16 cellular contexts compared by ENCODE assay signal in the genomic region with DNA sequence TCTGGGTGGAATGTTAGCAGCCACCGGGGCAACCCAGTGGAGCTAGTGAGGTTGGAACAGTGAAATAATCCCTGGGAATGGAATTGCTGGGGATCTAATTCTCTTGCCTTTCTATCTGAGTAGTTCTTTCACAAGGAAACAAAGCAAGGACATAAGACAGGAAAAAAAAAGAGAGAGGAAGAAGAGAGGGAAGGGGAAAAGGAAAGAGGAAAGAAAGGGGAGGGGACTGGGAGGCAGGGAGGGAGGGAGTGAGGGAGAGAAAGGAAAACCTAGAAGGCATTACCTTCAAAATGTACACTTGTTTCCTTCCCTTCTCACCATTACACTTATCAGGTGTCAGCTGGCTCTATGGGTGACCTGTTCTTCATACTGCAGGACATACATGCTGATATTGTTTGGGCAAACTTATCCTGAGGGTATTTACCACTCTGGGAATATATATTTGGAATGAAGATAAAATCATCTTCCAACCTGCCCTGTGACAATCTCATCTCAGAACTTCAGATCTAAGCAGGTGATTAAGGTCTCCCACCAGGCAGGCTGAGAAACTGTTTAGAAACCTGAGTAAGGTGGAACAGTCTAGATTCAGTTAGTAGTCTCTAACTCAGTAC. TPM values are rescaled to one million over a fixed set of nuclear protein-coding genes. Genes with fewer than 3 reads are reported as not detected.
A peak's percentile ranks its signal among the peaks of the same experiment; 100 is the strongest.
DNase-seq lines count a peak whose midpoint lies in the region; ATAC-seq and TF ChIP-seq lines count a peak whose summit lies in the region.
"Had no signal": no experiment of that assay in that cellular context is flagged by ENCODE, and none has a peak within 500 bp of the region (broad histone marks: within the 10 kb centered on the region; RNA-seq: fewer than 3 reads in every experiment).

No MANE protein-coding gene starts in this region.

- H3K36me3 Mint-ChIP-seq in endothelial cell (ENCODE audit: low read depth, unreplicated experiment): no peaks in the 10 kb centered on the region
- peaks cover 6% of the 10 kb centered on the region for H3K36me3 Mint-ChIP-seq in stimulated activated effector memory CD8-positive, alpha-beta T cell treated with anti-CD3 and anti-CD28 coated beads, Interleukin-12 subunit alpha, Interleukin-12 subunit beta, amount 100 ng/mL, for 72 hours

- peaks cover 2% of the 10 kb centered on the region for H3K27me3 Mint-ChIP-seq in endothelial cell (ENCODE audit: unreplicated experiment)

- CTCF ChIA-PET in HEK293 (lab: Yijun Ruan, JAX): interaction anchor here (1.2 to 7.2 kb wide), 3 partner anchors 53 to 116 kb away, joined by 3 to 167 read pairs (median 12); no protein-coding TSS in a partner anchor

- POLR2A ChIA-PET in HEK293 (lab: Yijun Ruan, JAX): no interaction called here

- no peaks in the 10 kb centered on the region for H3K9me3 Mint-ChIP-seq in endothelial cell (ENCODE audit: unreplicated experiment)
- no peaks in the 10 kb centered on the region for H3K9me3 Mint-ChIP-seq in stimulated activated effector memory CD8-positive, alpha-beta T cell treated with anti-CD3 and anti-CD28 coated beads, Interleukin-12 subunit alpha, Interleukin-12 subunit beta, amount 100 ng/mL, for 72 hours
- H3K9me3 Mint-ChIP-seq: CD14-positive monocyte, H9 had no signal

- H3K4me1 ChIP-seq in left ventricle myocardium inferior: peaks cover 70% of the 10 kb centered on the region
- peaks cover 26% of the 10 kb centered on the region for H3K4me1 ChIP-seq in HEK293 (ENCODE audit: control insufficient read depth, insufficient read depth, low read length)

- H3K9me3 ChIP-seq in left ventricle myocardium inferior (replicated peaks): no peaks in the 10 kb centered on the region
- H3K9me3 ChIP-seq in HEK293 (ENCODE audit: control insufficient read depth, insufficient read depth, low read depth, low read length): no peaks in the 10 kb centered on the region
- H3K9me3 ChIP-seq: Peyer's patch had no signal

- peak overlapping the region; percentile 95 for H3K27ac Mint-ChIP-seq in endothelial cell (ENCODE audit: unreplicated experiment)
- H3K27ac Mint-ChIP-seq in stimulated activated effector memory CD8-positive, alpha-beta T cell treated with anti-CD3 and anti-CD28 coated beads, Interleukin-12 subunit alpha, Interleukin-12 subunit beta, amount 100 ng/mL, for 72 hours: peak overlapping the region; percentile 33

- H3K27me3 ChIP-seq in left ventricle myocardium inferior (ENCODE audit: low read depth): no peaks in the 10 kb centered on the region
- H3K27me3 ChIP-seq: Peyer's patch had no signal

- H3K36me3 ChIP-seq in left ventricle myocardium inferior (peaks cover 4% of the 10 kb centered on the region), HEK293 (ENCODE audit: control insufficient read depth in 2 of 2, insufficient read depth in 1 of 2, low read length in 2 of 2) (no peaks in the 10 kb centered on the region; a peak in 1 of 3 replicates)
- H3K36me3 ChIP-seq: Peyer's patch had no signal

- intact Hi-C loops in left ventricle myocardium inferior (cut with micrococcal nuclease) (no loop called here), cardiac septum (cut with DNase I) (loop anchor here (2.0 kb wide), 1 partner anchor 73 kb away; no protein-coding TSS in a partner anchor)

- H3K27ac ChIP-seq in left ventricle myocardium inferior (replicated peaks) (peak overlapping the region; percentile 86), HEK293 (ENCODE audit: extremely low read depth, low read depth, low read length) (no peak overlapping the region)
- H3K27ac ChIP-seq: Peyer's patch had no signal

- H3K4me1 Mint-ChIP-seq in endothelial cell (ENCODE audit: unreplicated experiment): peaks cover 42% of the 10 kb centered on the region
- H3K4me1 Mint-ChIP-seq in stimulated activated effector memory CD8-positive, alpha-beta T cell treated with anti-CD3 and anti-CD28 coated beads, Interleukin-12 subunit alpha, Interleukin-12 subunit beta, amount 100 ng/mL, for 72 hours: peaks cover 14% of the 10 kb centered on the region

- no peak for TF ChIP-seq CTCF in left ventricle myocardium inferior (IDR thresholded peaks at IDR 0.05; ENCODE audit: borderline replicate concordance)
- TF ChIP-seq CTCF in HEK293 (tag by site-specific recombination; IDR thresholded peaks at IDR 0.05): no peak
- no peak for TF ChIP-seq CTCF in endothelial cell (IDR thresholded peaks at IDR 0.05; ENCODE audit: unreplicated experiment)

- no peak overlapping the region for H3K4me3 Mint-ChIP-seq in endothelial cell (ENCODE audit: unreplicated experiment)
- H3K4me3 Mint-ChIP-seq in stimulated activated effector memory CD8-positive, alpha-beta T cell treated with anti-CD3 and anti-CD28 coated beads, Interleukin-12 subunit alpha, Interleukin-12 subunit beta, amount 100 ng/mL, for 72 hours: no peak overlapping the region
- H3K4me3 Mint-ChIP-seq: CD14-positive monocyte, H9 had no signal

- ATAC-seq in stimulated activated effector memory CD8-positive, alpha-beta T cell treated with anti-CD3 and anti-CD28 coated beads, Interleukin-12 subunit alpha, Interleukin-12 subunit beta, amount 100 ng/mL, for 72 hours: no peak
- ATAC-seq in HG02623 (IDR thresholded peaks at IDR 0.05; ENCODE audit: unreplicated experiment): no peak

- no peak for DNase-seq in left ventricle myocardium inferior
- no peak for DNase-seq in cardiac septum (ENCODE audit: low spot score)
- DNase-seq in endothelial cell (ENCODE audit: low spot score): no peak
- no peak for DNase-seq in stimulated activated effector memory CD8-positive, alpha-beta T cell treated with anti-CD3 and anti-CD28 coated beads, Interleukin-12 subunit alpha, Interleukin-12 subunit beta, amount 100 ng/mL, for 72 hours (ENCODE audit: low spot score in 2 of 2)
- no peak for DNase-seq in COLO668 (lab: John Stamatoyannopoulos, UW; ENCODE audit: unreplicated experiment)
- DNase-seq: AML-193, DMS79 treated with DMSO at 0.1 percent for 48 hours, H9, NCI-H1092 treated with DMSO at 0.1 percent for 48 hours, NCI-H2029 treated with DMSO at 0.1 percent for 48 hours, NCI-H2171, NCI-H526, Peyer's patch had no signal

- H3K4me3 ChIP-seq in left ventricle myocardium inferior (no peak overlapping the region), HEK293 (ENCODE audit: low read depth, low read length) (no peak overlapping the region)
- H3K4me3 ChIP-seq: Peyer's patch had no signal

TF ChIP-seq in HEK293, 187 proteins besides CTCF, POLR2A, EP300 and RAD21:
- TF ChIP-seq ZNF366 (tag by site-specific recombination; conservative IDR thresholded peaks at IDR 0.05) (peak; percentile 25; the same call in 1 of the 2 replicates), KLF7 (tag by site-specific recombination; IDR thresholded peaks at IDR 0.05; ENCODE audit: borderline replicate concordance) (no peak), ZNF629 (tag by site-specific recombination; IDR thresholded peaks at IDR 0.05) (no peak), ZNF138 (tag by site-specific recombination; IDR thresholded peaks at IDR 0.05; ENCODE audit: borderline replicate concordance) (no peak), FEZF1 (tag by site-specific recombination; IDR thresholded peaks at IDR 0.05) (no peak), TRIM28 (IDR thresholded peaks at IDR 0.05; ENCODE audit: borderline replicate concordance, low read length) (0 out of 2 replicates have a peak, but pooled peaks have one; percentile 9), ZNF664 (tag by site-specific recombination; IDR thresholded peaks at IDR 0.05) (no peak), PRDM1 (tag by site-specific recombination; IDR thresholded peaks at IDR 0.05) (peak; percentile 80), EGR2 (tag by site-specific recombination; IDR thresholded peaks at IDR 0.05; ENCODE audit: low read depth) (no peak), PRDM10 (tag by site-specific recombination; IDR thresholded peaks at IDR 0.05) (peak; percentile 45; the same call in 1 of the 2 replicates), ZNF10 (tag by site-specific recombination; IDR thresholded peaks at IDR 0.05) (peak; percentile 91)

RNA-seq across cellular contexts. Expression of gene KCNIP2, which starts 50.0 kb away (rescaled TPM):
- 29.2 TPM for total RNA-seq in left ventricle myocardium inferior
- total RNA-seq in cardiac septum: 14.9 TPM
- 7.7 TPM for total RNA-seq in endothelial cell (ENCODE audit: unreplicated experiment)
